In genomic region chr4:122914938-122915337, GRCh38 we compare ENCODE assay signal across 20 cellular contexts. TPM values are rescaled to one million over a fixed set of nuclear protein-coding genes. Genes with fewer than 3 reads are reported as not detected.
DNase-seq lines count a peak whose midpoint lies in the region; ATAC-seq and TF ChIP-seq lines count a peak whose summit lies in the region.
"Had no signal": no experiment of that assay in that cellular context is flagged by ENCODE, and none has a peak within 500 bp of the region (broad histone marks: within the 10 kb centered on the region; RNA-seq: fewer than 3 reads in every experiment).

No MANE protein-coding gene starts in this region.

- TF ChIP-seq CTCF in fibroblast of mammary gland (conservative IDR thresholded peaks at IDR 0.05; ENCODE audit: control insufficient read depth, insufficient read depth, low read depth, low read length) (no peak), CD14-positive monocyte (IDR thresholded peaks at IDR 0.05) (no peak)

- H3K36me3 ChIP-seq in skeletal muscle satellite cell (ENCODE audit: insufficient read depth, low read length), result peaks cover 11% of the 10 kb centered on the region

- no peak overlapping the region for H3K9ac ChIP-seq in skeletal muscle satellite cell (ENCODE audit: low read depth, low read length)

- H3K9me3 ChIP-seq in skeletal muscle satellite cell (replicated peaks; ENCODE audit: low read length), result no peaks in the 10 kb centered on the region
- H3K9me3 ChIP-seq: body of pancreas, HAP-1, heart right ventricle had no signal

- H3K4me1 Mint-ChIP-seq in CD14-positive monocyte, result no peaks in the 10 kb centered on the region
- H3K4me1 Mint-ChIP-seq: stimulated activated naive B cell treated with anti-CD40 and anti-IgM and Interleukin-4, amounts not matched to agents 10 μg/mL and 1 μg/mL and 100 μg/mL, for 72 hours had no signal

- H3K4me3 ChIP-seq in fibroblast of mammary gland (ENCODE audit: control insufficient read depth, low read depth, low read length) (no peak overlapping the region), skeletal muscle satellite cell (ENCODE audit: low read length) (no peak overlapping the region)
- H3K4me3 ChIP-seq: body of pancreas, HAP-1, heart right ventricle, lung had no signal

- peak; percentile 28 for DNase-seq in HCEC 1CT
- peak; percentile 58 for DNase-seq in amniotic epithelial cell (ENCODE audit: low read depth)
- DNase-seq in fibroblast of mammary gland (ENCODE audit: low read depth), result peak; percentile 57
- DNase-seq in CD14-positive monocyte (ENCODE audit: low spot score), result no peak
- DNase-seq in stimulated activated CD4-positive, alpha-beta T cell treated with anti-CD3 and anti-CD28 coated beads, Interleukin-1b, Interleukin-23, amount 100 ng/mL, for 48 hours, result no peak
- DNase-seq: activated CD4-positive, CD25-positive, alpha-beta regulatory T cell; activated CD8-positive, alpha-beta T cell treated with anti-CD3 and anti-CD28 coated beads, Interleukin-2, amount 10 ng/mL, durations not matched to agents 7 days and 5 days; activated naive CD4-positive, alpha-beta T cell treated with anti-CD3 and anti-CD28 coated beads, Interleukin-2, amount 50 U/mL, for 16 hours; activated T-cell treated with anti-CD3 and anti-CD28 coated beads, Interleukin-2, amount 50 U/mL, for 48 hours; body of pancreas; heart right ventricle; NCI-H1417 treated with DMSO at 0.1 percent for 48 hours; nucleus accumbens; stimulated activated naive B cell treated with anti-CD40 and anti-IgM and Interleukin-4, amounts not matched to agents 10 μg/mL and 1 μg/mL and 100 μg/mL, for 72 hours had no signal

- H3K27me3 Mint-ChIP-seq in CD14-positive monocyte (ENCODE audit: low read depth in 3 of 3), result no peaks in the 10 kb centered on the region
- H3K27me3 Mint-ChIP-seq: dendritic cell treated with granulocyte-macrophage colony-stimulating factor and Interleukin-4, amounts not matched to agents 40 ng/mL and 50 ng/mL, for 4 days; stimulated activated naive B cell treated with anti-CD40 and anti-IgM and Interleukin-4, amounts not matched to agents 10 μg/mL and 1 μg/mL and 100 μg/mL, for 72 hours had no signal

- intact Hi-C loops in CD14-positive monocyte (cut with micrococcal nuclease), result no loop called here

- H3K4me1 ChIP-seq in skeletal muscle satellite cell (ENCODE audit: control insufficient read depth, insufficient read depth, low read length), result peaks cover 32% of the 10 kb centered on the region
- H3K4me1 ChIP-seq: body of pancreas, heart right ventricle had no signal

- no peak overlapping the region for H3K4me3 Mint-ChIP-seq in CD14-positive monocyte
- H3K4me3 Mint-ChIP-seq: activated CD8-positive, alpha-beta T cell treated with anti-CD3 and anti-CD28 coated beads, Interleukin-2, amount 10 ng/mL, durations not matched to agents 7 days and 5 days; dendritic cell treated with granulocyte-macrophage colony-stimulating factor and Interleukin-4, amounts not matched to agents 40 ng/mL and 50 ng/mL, for 4 days; immature natural killer cell; stimulated activated naive B cell treated with anti-CD40 and anti-IgM and Interleukin-4, amounts not matched to agents 10 μg/mL and 1 μg/mL and 100 μg/mL, for 72 hours had no signal

- H3K27ac Mint-ChIP-seq in CD14-positive monocyte, result no peak overlapping the region
- H3K27ac Mint-ChIP-seq: activated CD8-positive, alpha-beta T cell treated with anti-CD3 and anti-CD28 coated beads, Interleukin-2, amount 10 ng/mL, durations not matched to agents 7 days and 5 days; dendritic cell treated with granulocyte-macrophage colony-stimulating factor and Interleukin-4, amounts not matched to agents 40 ng/mL and 50 ng/mL, for 4 days; immature natural killer cell; stimulated activated naive B cell treated with anti-CD40 and anti-IgM and Interleukin-4, amounts not matched to agents 10 μg/mL and 1 μg/mL and 100 μg/mL, for 72 hours had no signal

- peaks cover 3 to 13% of the 10 kb centered on the region in 2 donors for H3K36me3 Mint-ChIP-seq in CD14-positive monocyte

- H3K27me3 ChIP-seq in skeletal muscle satellite cell (ENCODE audit: control insufficient read depth, insufficient read depth, low read length), result no peaks in the 10 kb centered on the region
- H3K27me3 ChIP-seq: body of pancreas, heart right ventricle had no signal

- no peak for ATAC-seq in HG02840 (IDR thresholded peaks at IDR 0.05; ENCODE audit: low FRiP score, unreplicated experiment)
- ATAC-seq: activated CD8-positive, alpha-beta T cell treated with anti-CD3 and anti-CD28 coated beads, Interleukin-2, amount 10 ng/mL, durations not matched to agents 7 days and 5 days; body of pancreas had no signal

- H3K4me2 ChIP-seq in skeletal muscle satellite cell (ENCODE audit: low read length), result peak overlapping the region; percentile 59

- no peaks in the 10 kb centered on the region for H3K9me3 Mint-ChIP-seq in CD14-positive monocyte
- H3K9me3 Mint-ChIP-seq: dendritic cell treated with granulocyte-macrophage colony-stimulating factor and Interleukin-4, amounts not matched to agents 40 ng/mL and 50 ng/mL, for 4 days; immature natural killer cell; stimulated activated naive B cell treated with anti-CD40 and anti-IgM and Interleukin-4, amounts not matched to agents 10 μg/mL and 1 μg/mL and 100 μg/mL, for 72 hours had no signal

RNA-seq across cellular contexts. Expression of gene NUDT6, which starts 7.5 kb away (rescaled TPM):
- total RNA-seq in skeletal muscle satellite cell (2012; rRNA removed), result 9.2 and 12.7 TPM in 2 replicates
- polyA plus RNA-seq in CD14-positive monocyte, result 1 to 10 TPM; 1.6 TPM

Comparison
In these comparisons a context has a peak if more than half of its experiments do, and no peak if none do; other contexts are left out.
1. DNase-seq: peak in HCEC 1CT (single experiment), amniotic epithelial cell (single experiment) and fibroblast of mammary gland (single experiment); none in CD14-positive monocyte (single experiment) and stimulated activated CD4-positive, alpha-beta T cell treated with anti-CD3 and anti-CD28 coated beads, Interleukin-1b, Interleukin-23, amount 100 ng/mL, for 48 hours (single experiment).